10 cellular contexts compared by ENCODE assay signal in the genomic region with DNA sequence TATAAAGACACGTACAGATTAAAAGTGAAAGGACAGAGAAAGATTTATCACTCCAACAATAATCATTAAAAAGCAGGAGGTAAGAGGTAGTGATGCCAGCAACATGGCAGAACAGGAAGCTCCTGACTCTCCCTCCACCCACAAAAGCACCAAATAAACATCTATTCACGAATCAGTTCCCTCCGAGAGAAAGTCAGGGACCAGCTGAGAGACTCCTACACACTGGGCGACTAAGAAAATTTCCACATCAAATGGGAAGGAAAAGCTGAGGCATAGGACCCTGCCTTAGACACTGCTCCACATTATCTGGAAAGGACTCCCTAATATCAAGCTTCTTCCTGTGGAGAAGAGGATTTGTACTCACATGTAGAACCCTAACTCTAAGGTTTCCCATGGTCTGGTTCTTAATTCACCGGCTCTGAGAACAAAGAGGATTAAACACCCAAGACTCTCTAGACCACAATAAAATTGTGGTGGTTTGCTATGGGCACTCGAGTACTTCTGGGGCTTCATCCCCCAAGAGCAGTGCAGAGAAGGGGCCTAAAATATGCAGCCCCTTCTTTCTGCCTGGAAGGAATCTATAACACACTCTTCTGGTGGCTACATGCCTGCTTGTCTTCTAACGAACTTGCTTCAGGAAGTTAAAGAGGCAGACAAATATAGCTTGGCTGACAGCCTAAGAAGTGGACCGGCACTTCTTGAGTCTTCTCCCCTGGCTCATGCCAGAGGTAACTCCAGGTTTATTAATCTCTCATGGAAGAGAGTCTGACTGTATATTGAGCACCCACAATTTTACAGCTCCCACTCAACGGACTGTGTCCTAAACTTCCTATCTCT. TPM values are rescaled to one million over a fixed set of nuclear protein-coding genes. Genes with fewer than 3 reads are reported as not detected.
DNase-seq lines count a peak whose midpoint lies in the region; ATAC-seq and TF ChIP-seq lines count a peak whose summit lies in the region.
"Had no signal": no experiment of that assay in that cellular context is flagged by ENCODE, and none has a peak within 500 bp of the region (broad histone marks: within the 10 kb centered on the region; RNA-seq: fewer than 3 reads in every experiment).

No MANE protein-coding gene starts in this region.

- in situ Hi-C loops in GM13976 (cut with MboI; ENCODE audit: low sequenced_read_pairs, unreplicated experiment), result no loop called here
- in situ Hi-C loops in gastrocnemius medialis (cut with MboI; ENCODE audit: low sequenced_read_pairs in 4 of 4), result no loop called here
- in situ Hi-C loops in GM23248 (cut with MboI), result no loop called here

- H3K27ac Mint-ChIP-seq in activated CD8-positive, alpha-beta T cell treated with anti-CD3 and anti-CD28 coated beads, Interleukin-2, amount 10 ng/mL, durations not matched to agents 7 days and 5 days, result peak overlapping the region; percentile 70
- peak overlapping the region; percentile 60 to 73 for H3K27ac Mint-ChIP-seq in natural killer cell
- no peak overlapping the region for H3K27ac Mint-ChIP-seq in nephron progenitor cell

- no peak overlapping the region for H3K4me3 ChIP-seq in gastrocnemius medialis
- H3K4me3 ChIP-seq in GM23248, result no peak overlapping the region

- H3K4me3 Mint-ChIP-seq in activated CD8-positive, alpha-beta T cell treated with anti-CD3 and anti-CD28 coated beads, Interleukin-2, amount 10 ng/mL, durations not matched to agents 7 days and 5 days, result peak overlapping the region; percentile 34
- H3K4me3 Mint-ChIP-seq in natural killer cell (peak overlapping the region; percentile 22), nephron progenitor cell (no peak overlapping the region)

- no peaks in the 10 kb centered on the region for H3K27me3 Mint-ChIP-seq in activated CD8-positive, alpha-beta T cell treated with anti-CD3 and anti-CD28 coated beads, Interleukin-2, amount 10 ng/mL, durations not matched to agents 7 days and 5 days (ENCODE audit: low read depth)
- no peaks in the 10 kb centered on the region for H3K27me3 Mint-ChIP-seq in natural killer cell (ENCODE audit: low read depth in 2 of 2)
- H3K27me3 Mint-ChIP-seq in nephron progenitor cell (ENCODE audit: low read depth, poor library complexity), result no peaks in the 10 kb centered on the region

- peak; percentile 47 for ATAC-seq in HG03342 (IDR thresholded peaks at IDR 0.05; ENCODE audit: unreplicated experiment)
- peak; percentile 52 for ATAC-seq in activated CD8-positive, alpha-beta T cell treated with anti-CD3 and anti-CD28 coated beads, Interleukin-2, amount 10 ng/mL, durations not matched to agents 7 days and 5 days
- peak in 2 of 3 donors; percentile 46 to 49 for ATAC-seq in natural killer cell
- ATAC-seq in gastrocnemius medialis, result no peak

- H3K9me3 Mint-ChIP-seq in activated CD8-positive, alpha-beta T cell treated with anti-CD3 and anti-CD28 coated beads, Interleukin-2, amount 10 ng/mL, durations not matched to agents 7 days and 5 days (ENCODE audit: insufficient read depth), result peaks cover 5% of the 10 kb centered on the region
- H3K9me3 Mint-ChIP-seq in natural killer cell, result no peaks in the 10 kb centered on the region
- H3K9me3 Mint-ChIP-seq in nephron progenitor cell, result peaks cover 36% of the 10 kb centered on the region

- H2AFZ ChIP-seq in GM23248, result no peak overlapping the region

- H3K36me3 ChIP-seq in gastrocnemius medialis, result no peaks in the 10 kb centered on the region
- H3K36me3 ChIP-seq in GM23248 (ENCODE audit: low read depth), result no peaks in the 10 kb centered on the region

- no peaks in the 10 kb centered on the region for H3F3A ChIP-seq in GM23248 (ENCODE audit: insufficient read depth)

- H3K9me2 ChIP-seq in GM23248 (ENCODE audit: insufficient read depth), result no peaks in the 10 kb centered on the region

- TF ChIP-seq POLR2A in gastrocnemius medialis (IDR thresholded peaks at IDR 0.05), result no peak

- H3K27ac ChIP-seq in gastrocnemius medialis, result no peak overlapping the region
- H3K27ac ChIP-seq in GM23248, result no peak overlapping the region

- H3K4me1 Mint-ChIP-seq in activated CD8-positive, alpha-beta T cell treated with anti-CD3 and anti-CD28 coated beads, Interleukin-2, amount 10 ng/mL, durations not matched to agents 7 days and 5 days (ENCODE audit: low read depth), result peaks cover 34% of the 10 kb centered on the region
- H3K4me1 Mint-ChIP-seq in natural killer cell (peaks cover 78 to 85% of the 10 kb centered on the region in 2 donors), nephron progenitor cell (no peaks in the 10 kb centered on the region)

- H4K20me1 ChIP-seq in GM23248 (ENCODE audit: insufficient read depth), result no peaks in the 10 kb centered on the region

- POLR2A ChIA-PET in activated CD8-positive, alpha-beta T cell treated with anti-CD3 and anti-CD28 coated beads, Interleukin-2, amount 10 ng/mL, durations not matched to agents 7 days and 5 days (lab: Charles Lee), result interaction anchor here (0.6 to 1.1 kb wide), 6 partner anchors 11 to 244 kb away, joined by 3 to 4 read pairs (median 3); no protein-coding TSS in a partner anchor

- H3K9ac ChIP-seq in GM23248, result no peak overlapping the region

- CTCF ChIA-PET in activated CD8-positive, alpha-beta T cell treated with anti-CD3 and anti-CD28 coated beads, Interleukin-2, amount 10 ng/mL, durations not matched to agents 7 days and 5 days (lab: Charles Lee), result interaction anchor here (1.0 to 2.2 kb wide), 4 partner anchors 9 to 87 kb away, joined by 3 to 7 read pairs (median 4); no protein-coding TSS in a partner anchor

- H3K27me3 ChIP-seq in gastrocnemius medialis (no peaks in the 10 kb centered on the region), GM23248 (replicated peaks; ENCODE audit: insufficient read depth) (no peaks in the 10 kb centered on the region)

- H3K9me3 ChIP-seq in gastrocnemius medialis (no peaks in the 10 kb centered on the region), GM23248 (ENCODE audit: low read depth) (no peaks in the 10 kb centered on the region)

- no peak overlapping the region for H3K4me2 ChIP-seq in GM23248 (ENCODE audit: unreplicated experiment)

- 60% methylated on average over 9 of the region's 9 CpGs for WGBS in GM23248 (ENCODE audit: low coverage in 1 of 2, low lambda C conversion rate in 2 of 2, missing lambda C conversion rate in 2 of 2), 2 experiments

- peaks cover 72% of the 10 kb centered on the region for H3K79me2 ChIP-seq in GM23248 (ENCODE audit: insufficient read depth)

- no peak for TF ChIP-seq CTCF in GM13976 (IDR thresholded peaks at IDR 0.05; ENCODE audit: borderline replicate concordance, control extremely low read depth, extremely low read depth, insufficient read depth, missing control alignments)
- TF ChIP-seq CTCF in natural killer cell (IDR thresholded peaks at IDR 0.05), result no peak
- TF ChIP-seq CTCF in gastrocnemius medialis (IDR thresholded peaks at IDR 0.05 in 4 of 5, conservative IDR thresholded peaks at IDR 0.05 in 1 of 5), result no peak
- TF ChIP-seq CTCF in nephron progenitor cell (IDR thresholded peaks at IDR 0.05), result no peak

- H3K36me3 Mint-ChIP-seq in activated CD8-positive, alpha-beta T cell treated with anti-CD3 and anti-CD28 coated beads, Interleukin-2, amount 10 ng/mL, durations not matched to agents 7 days and 5 days (ENCODE audit: low read depth), result peaks cover 42% of the 10 kb centered on the region
- H3K36me3 Mint-ChIP-seq in natural killer cell (no peaks in the 10 kb centered on the region), nephron progenitor cell (ENCODE audit: low read depth) (peaks cover 46% of the 10 kb centered on the region)

- intact Hi-C loops in natural killer cell (cut with micrococcal nuclease), result no loop called here
- intact Hi-C loops in gastrocnemius medialis (cut with DNase I; ENCODE audit: low total_unique reads), result no loop called here

- H3K4me1 ChIP-seq in gastrocnemius medialis (peaks cover 22 to 24% of the 10 kb centered on the region in 2 donors), GM23248 (ENCODE audit: insufficient read depth) (peaks cover 4% of the 10 kb centered on the region; the same call in 1 of the 2 replicates)

- DNase-seq in GM13976 (ENCODE audit: low spot score), result peak; percentile 16
- no peak for DNase-seq in activated CD8-positive, alpha-beta T cell treated with anti-CD3 and anti-CD28 coated beads, Interleukin-2, amount 10 ng/mL, durations not matched to agents 7 days and 5 days
- no peak for DNase-seq in natural killer cell
- no peak for DNase-seq in gastrocnemius medialis
- DNase-seq in nephron progenitor cell, result no peak
- no peak for DNase-seq in GM23248
- DNase-seq in epidermal melanocyte (ENCODE audit: insufficient read length, low spot score), result no peak
- DNase-seq: islet precursor cell, NCI-H187 had no signal

RNA-seq across cellular contexts. Expression of gene ASF1A, which starts 29.4 kb away (rescaled TPM):
- total RNA-seq in activated CD8-positive, alpha-beta T cell treated with anti-CD3 and anti-CD28 coated beads, Interleukin-2, amount 10 ng/mL, durations not matched to agents 7 days and 5 days, result 10 to 100 TPM; 49.4 to 51.1 TPM
- total RNA-seq in natural killer cell (10 to 100 TPM in 2 of 3 donors, 1 to 10 TPM in 1; 9.2 to 14.5 (median 10.8) TPM), gastrocnemius medialis (10 to 100 TPM in 3 of 4 donors, 1 to 10 TPM in 1; 9.7 to 13.9 (median 11.0) TPM)
- 15.3 and 15.5 TPM in 2 replicates for total RNA-seq in GM23248 (2014; rRNA removed; shearing (Covaris generic))
- polyA plus RNA-seq in GM23248 (2016; fragmentation: Nextera tagmentation; extraction: Ambion mirVana), result 21.5 and 24.7 TPM in 2 replicates

Comparison
In these comparisons a context has a peak if more than half of its experiments do, and no peak if none do; other contexts are left out.
1. ATAC-seq: peak in HG03342 (single experiment), activated CD8-positive, alpha-beta T cell treated with anti-CD3 and anti-CD28 coated beads, Interleukin-2, amount 10 ng/mL, durations not matched to agents 7 days and 5 days (single experiment) and natural killer cell (2 of 3); none in gastrocnemius medialis (0 of 2).